ENCODE assay signal across 29 cellular contexts in the genomic region with DNA sequence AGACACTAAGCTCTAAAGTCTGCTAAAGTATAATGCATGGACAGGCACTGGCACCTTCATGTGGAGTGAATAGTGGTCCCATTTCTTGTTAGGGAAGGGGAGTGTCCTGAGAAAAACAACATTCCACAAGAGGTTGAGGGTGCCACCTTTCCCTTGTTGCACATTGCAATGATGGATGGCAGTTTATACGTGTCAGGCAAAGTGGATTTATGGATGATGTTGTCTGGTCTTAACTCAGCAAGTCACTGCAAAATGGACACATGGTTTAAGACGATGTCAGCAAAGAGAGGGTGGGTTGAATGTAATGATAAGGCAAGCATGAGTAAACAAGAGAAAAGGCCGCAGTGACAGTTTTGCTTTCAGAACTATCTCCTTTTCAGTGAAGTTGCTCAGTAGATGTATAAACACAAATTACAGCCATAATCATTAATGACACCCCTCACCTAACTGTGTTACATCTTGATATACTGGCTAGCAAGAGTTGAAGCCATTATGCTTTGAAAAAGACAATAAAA. TPM values are rescaled to one million over a fixed set of nuclear protein-coding genes. Genes with fewer than 3 reads are reported as not detected.
"Had no signal": no experiment of that assay in that cellular context is flagged by ENCODE, and none has a peak within 500 bp of the region (broad histone marks: within the 10 kb centered on the region; RNA-seq: fewer than 3 reads in every experiment).

No MANE protein-coding gene starts in this region.

- H3K4me1 ChIP-seq: gastrocnemius medialis, heart right ventricle, right atrium auricular region, sigmoid colon, stomach had no signal

- H3K27ac ChIP-seq: coronary artery, gastrocnemius medialis, heart right ventricle, right atrium auricular region, sigmoid colon, skin epidermis, stomach, thoracic aorta had no signal

- H3K4me3 ChIP-seq: coronary artery, gastrocnemius medialis, heart right ventricle, right atrium auricular region, sigmoid colon, skin epidermis, stomach, thoracic aorta had no signal

- H3K27ac Mint-ChIP-seq: naive thymus-derived CD4-positive, alpha-beta T cell; type B pancreatic cell had no signal

- H3K36me3 Mint-ChIP-seq: naive thymus-derived CD4-positive, alpha-beta T cell; type B pancreatic cell had no signal

- DNase-seq: effector CD4-positive, alpha-beta T cell; gastrocnemius medialis; heart right ventricle; hypothalamus; kidney glomerular epithelial cell; mammary epithelial cell; naive thymus-derived CD4-positive, alpha-beta T cell; posterior cingulate gyrus; sigmoid colon; stimulated activated CD4-positive, alpha-beta T cell treated with anti-CD3 and anti-CD28 coated beads, Interleukin-2, amount 100 ng/mL, for 24 hours; stimulated activated CD4-positive, alpha-beta T cell treated with anti-CD3 and anti-CD28 coated beads, Interleukin-4, amount 100 ng/mL, for 4 hours; stimulated activated naive CD4-positive, alpha-beta T cell; stomach; substantia nigra had no signal

- H3K27me3 ChIP-seq: gastrocnemius medialis, right atrium auricular region, sigmoid colon had no signal

- ATAC-seq: esophagus mucosa; gastrocnemius medialis; heart right ventricle; left lobe of liver; naive thymus-derived CD4-positive, alpha-beta T cell had no signal

- H3K9me3 ChIP-seq: gastrocnemius medialis, heart right ventricle, right atrium auricular region, sigmoid colon, stomach, thoracic aorta had no signal

- H3K36me3 ChIP-seq: gastrocnemius medialis, heart right ventricle, right atrium auricular region, sigmoid colon, stomach, thoracic aorta had no signal

- H3K4me3 Mint-ChIP-seq: naive thymus-derived CD4-positive, alpha-beta T cell; neural crest cell; type B pancreatic cell had no signal

- H3K9me3 Mint-ChIP-seq: naive thymus-derived CD4-positive, alpha-beta T cell; neural crest cell; type B pancreatic cell had no signal

- FAIRE-seq: islet of Langerhans, urothelium cell line had no signal

RNA-seq across cellular contexts. Expression of a gene that starts 19.6 kb away (rescaled TPM):
- total RNA-seq: dermis microvascular lymphatic vessel endothelial cell; fibroblast of villous mesenchyme; gastrocnemius medialis; heart right ventricle; left lobe of liver; mammary epithelial cell; mesenteric fat pad; naive thymus-derived CD4-positive, alpha-beta T cell; neural crest cell; osteocyte; pulmonary artery endothelial cell; right atrium auricular region; sigmoid colon; stomach; thoracic aorta had no signal
- polyA plus RNA-seq: heart right ventricle, mammary epithelial cell, sigmoid colon, stomach had no signal
